In the genomic region with DNA sequence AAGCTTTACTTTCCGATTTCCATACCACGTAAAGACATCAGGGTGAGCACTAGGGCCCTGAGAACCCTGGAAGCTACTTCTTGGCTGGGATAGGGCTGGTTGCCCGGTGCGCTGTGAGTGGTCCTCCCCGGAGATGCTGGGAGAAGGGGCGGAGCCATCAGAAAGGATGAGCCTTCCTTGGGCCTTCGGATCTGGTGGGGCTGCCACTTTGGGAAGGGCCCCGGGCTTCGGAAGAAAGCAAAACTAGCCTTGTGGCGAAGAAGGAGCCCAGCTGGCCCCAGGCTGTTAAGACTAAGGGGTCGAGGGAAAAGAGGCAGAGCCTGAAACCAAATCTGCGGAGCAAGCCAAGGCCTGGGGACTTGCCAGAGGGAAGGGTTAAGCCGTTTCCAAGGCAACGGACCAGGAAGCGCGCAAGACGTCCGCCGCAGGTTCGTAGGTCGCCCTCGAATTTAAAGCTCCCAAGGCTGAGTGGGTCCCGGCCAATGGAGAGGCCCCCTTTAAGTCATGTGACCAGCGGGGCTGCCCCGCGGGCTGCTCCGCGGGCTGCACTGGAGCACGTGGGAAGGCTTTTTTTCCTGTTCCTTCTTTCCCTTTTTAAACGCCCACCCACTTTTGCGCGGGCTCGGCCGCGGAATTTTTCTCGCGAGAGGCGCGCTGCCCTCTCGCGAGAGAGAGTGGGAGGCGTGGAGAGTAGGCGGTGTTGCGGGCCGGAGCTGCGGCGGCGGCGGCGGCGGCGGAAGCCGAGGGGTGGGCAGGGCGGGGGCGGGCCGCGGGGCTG, we compare ENCODE assay signal across 8 cellular contexts. TPM values are rescaled to one million over a fixed set of nuclear protein-coding genes. Genes with fewer than 3 reads are reported as not detected.
DNase-seq lines count a peak whose midpoint lies in the region; ATAC-seq and TF ChIP-seq lines count a peak whose summit lies in the region.

No MANE protein-coding gene starts in this region.

- H3K36me3 Mint-ChIP-seq in naive B cell, result peaks cover 0 to 5% of the 10 kb centered on the region in 2 donors
- H3K36me3 Mint-ChIP-seq in stimulated activated effector memory CD8-positive, alpha-beta T cell treated with anti-CD3 and anti-CD28 coated beads, Interleukin-12 subunit alpha, Interleukin-12 subunit beta, amount 100 ng/mL, for 72 hours, result peaks cover 16% of the 10 kb centered on the region

- H3K27ac Mint-ChIP-seq in naive B cell, result peak overlapping the region; percentile 96 to 100 (median 98)
- H3K27ac Mint-ChIP-seq in stimulated activated effector memory CD8-positive, alpha-beta T cell treated with anti-CD3 and anti-CD28 coated beads, Interleukin-12 subunit alpha, Interleukin-12 subunit beta, amount 100 ng/mL, for 72 hours, result peak overlapping the region; percentile 96

- H3K4me3 Mint-ChIP-seq in naive B cell, result peak overlapping the region; percentile 91 to 99 (median 96)
- H3K4me3 Mint-ChIP-seq in stimulated activated effector memory CD8-positive, alpha-beta T cell treated with anti-CD3 and anti-CD28 coated beads, Interleukin-12 subunit alpha, Interleukin-12 subunit beta, amount 100 ng/mL, for 72 hours, result peak overlapping the region; percentile 87

- peaks cover 47% of the 10 kb centered on the region for H3K4me1 ChIP-seq in DOHH2 (ENCODE audit: control insufficient read depth, low read length)
- H3K4me1 ChIP-seq in GM23248 (ENCODE audit: insufficient read depth), result peaks cover 29% of the 10 kb centered on the region
- H3K4me1 ChIP-seq in Karpas-422 (ENCODE audit: low read length), result peaks cover 45% of the 10 kb centered on the region
- peaks cover 7% of the 10 kb centered on the region for H3K4me1 ChIP-seq in fibroblast of lung (ENCODE audit: control insufficient read depth, extremely low read depth, insufficient read depth, low read length)

- H2AFZ ChIP-seq in GM23248, result peak overlapping the region; percentile 97
- peak overlapping the region; percentile 76; the same call in 1 of the 2 replicates for H2AFZ ChIP-seq in Karpas-422 (ENCODE audit: low read length)
- peak overlapping the region; percentile 88 for H2AFZ ChIP-seq in fibroblast of lung (ENCODE audit: low read length)

- in situ Hi-C loops in GM23248 (cut with MboI), result no loop called here

- peaks cover 14% of the 10 kb centered on the region for H3K36me3 ChIP-seq in DOHH2 (ENCODE audit: control insufficient read depth, low read length)
- no peaks in the 10 kb centered on the region for H3K36me3 ChIP-seq in GM23248 (ENCODE audit: low read depth)
- H3K36me3 ChIP-seq in Karpas-422 (ENCODE audit: insufficient read depth, low read length), result peaks cover 7% of the 10 kb centered on the region
- no peaks in the 10 kb centered on the region for H3K36me3 ChIP-seq in fibroblast of lung (ENCODE audit: control insufficient read depth, insufficient read depth, low read length)

- H3K9ac ChIP-seq in GM23248 (peak overlapping the region; percentile 84), Karpas-422 (ENCODE audit: low read length) (peak overlapping the region; percentile 93), fibroblast of lung (ENCODE audit: insufficient read depth, low read length) (peak overlapping the region; percentile 66)

- H3K27me3 Mint-ChIP-seq in naive B cell, result peaks cover 0 to 6% (median 0%) of the 10 kb centered on the region in 3 donors

- H3K27ac ChIP-seq in DOHH2 (ENCODE audit: low read depth, low read length) (peak overlapping the region; percentile 62), GM23248 (peak overlapping the region; percentile 89), Karpas-422 (ENCODE audit: low read length) (peak overlapping the region; percentile 74), fibroblast of lung (ENCODE audit: insufficient read depth, low read length) (peak overlapping the region; percentile 90)

- DNase-seq in GM23248 (peak; percentile 99), Karpas-422 (peak; percentile 99), RKO (ENCODE audit: low spot score) (peak; percentile 97), fibroblast of lung (ENCODE audit: low read depth in 2 of 2) (peak; percentile 98 to 100), naive B cell (peak; percentile 93)
- DNase-seq in activated T-helper 1 cell treated with anti-CD3 and anti-CD28 coated beads, Interleukin-2, amount 50 U/mL, for 16 hours (ENCODE audit: low read depth in 1 of 2, low spot score in 1 of 2), result peak; percentile 76 to 87
- peak; percentile 86 to 96 for DNase-seq in stimulated activated effector memory CD8-positive, alpha-beta T cell treated with anti-CD3 and anti-CD28 coated beads, Interleukin-12 subunit alpha, Interleukin-12 subunit beta, amount 100 ng/mL, for 72 hours (ENCODE audit: low spot score in 2 of 2)

- peaks cover 39 to 54% (median 50%) of the 10 kb centered on the region in 3 donors for H3K4me1 Mint-ChIP-seq in naive B cell
- H3K4me1 Mint-ChIP-seq in stimulated activated effector memory CD8-positive, alpha-beta T cell treated with anti-CD3 and anti-CD28 coated beads, Interleukin-12 subunit alpha, Interleukin-12 subunit beta, amount 100 ng/mL, for 72 hours, result peaks cover 40% of the 10 kb centered on the region

- H3K27me3 ChIP-seq in DOHH2 (ENCODE audit: control insufficient read depth, low read length) (no peaks in the 10 kb centered on the region), GM23248 (replicated peaks; ENCODE audit: insufficient read depth) (no peaks in the 10 kb centered on the region), Karpas-422 (ENCODE audit: low read length) (no peaks in the 10 kb centered on the region), fibroblast of lung (ENCODE audit: control insufficient read depth, insufficient read depth, low read length) (no peaks in the 10 kb centered on the region)

- H3F3A ChIP-seq in DOHH2 (ENCODE audit: control insufficient read depth, insufficient read depth) (no peaks in the 10 kb centered on the region), GM23248 (ENCODE audit: insufficient read depth) (peaks cover 11% of the 10 kb centered on the region)

- no peaks in the 10 kb centered on the region for H3K9me2 ChIP-seq in DOHH2 (replicated peaks; ENCODE audit: control insufficient read depth, low read length)
- H3K9me2 ChIP-seq in GM23248 (ENCODE audit: insufficient read depth), result no peaks in the 10 kb centered on the region; the same call in 1 of the 2 replicates
- no peaks in the 10 kb centered on the region for H3K9me2 ChIP-seq in Karpas-422 (replicated peaks; ENCODE audit: insufficient read depth, low read length)

- H3K79me2 ChIP-seq in DOHH2 (ENCODE audit: control insufficient read depth, low read length), result peaks cover 45% of the 10 kb centered on the region
- H3K79me2 ChIP-seq in GM23248 (ENCODE audit: insufficient read depth), result peaks cover 44% of the 10 kb centered on the region
- H3K79me2 ChIP-seq in Karpas-422 (ENCODE audit: low read length), result peaks cover 45% of the 10 kb centered on the region
- H3K79me2 ChIP-seq in fibroblast of lung (ENCODE audit: control insufficient read depth, insufficient read depth, low read length), result peaks cover 43% of the 10 kb centered on the region

- ATAC-seq in naive B cell (ENCODE audit: low read depth in 2 of 2), result peak; percentile 83 to 85
- ATAC-seq in stimulated activated effector memory CD8-positive, alpha-beta T cell treated with anti-CD3 and anti-CD28 coated beads, Interleukin-12 subunit alpha, Interleukin-12 subunit beta, amount 100 ng/mL, for 72 hours, result peak; percentile 94

- WGBS in GM23248 (ENCODE audit: low coverage in 1 of 2, low lambda C conversion rate in 2 of 2, missing lambda C conversion rate in 2 of 2), 2 experiments, result 1 to 2% methylated on average over 39 to 43 of the region's 57 CpGs

- H3K9me3 ChIP-seq in DOHH2 (ENCODE audit: control insufficient read depth, insufficient read depth, low read length), result no peaks in the 10 kb centered on the region
- H3K9me3 ChIP-seq in GM23248 (ENCODE audit: low read depth), result no peaks in the 10 kb centered on the region
- no peaks in the 10 kb centered on the region for H3K9me3 ChIP-seq in Karpas-422 (ENCODE audit: low read length)
- H3K9me3 ChIP-seq in fibroblast of lung (ENCODE audit: control insufficient read depth, insufficient read depth, low read depth, low read length), result no peaks in the 10 kb centered on the region

- H3K4me2 ChIP-seq in DOHH2 (ENCODE audit: low read length), result peak overlapping the region; percentile 79
- H3K4me2 ChIP-seq in GM23248 (ENCODE audit: unreplicated experiment), result peak overlapping the region; percentile 85
- H3K4me2 ChIP-seq in Karpas-422 (ENCODE audit: low read depth, low read length, poor library complexity, severe bottlenecking), result peak overlapping the region; percentile 85
- H3K4me2 ChIP-seq in fibroblast of lung (ENCODE audit: extremely low read depth, insufficient read depth, low read length), result peak overlapping the region; percentile 79

- H3K4me3 ChIP-seq in DOHH2 (ENCODE audit: low read length) (peak overlapping the region; percentile 77), GM23248 (peak overlapping the region; percentile 85), Karpas-422 (ENCODE audit: low read length) (peak overlapping the region; percentile 89), fibroblast of lung (replicated peaks in 1 of 4; ENCODE audit: control extremely low read depth in 1 of 4, insufficient read depth in 1 of 4, low read depth in 3 of 4, low read length in 4 of 4) (peak overlapping the region; percentile 61 to 83 (median 74))

- H4K20me1 ChIP-seq in DOHH2 (ENCODE audit: control insufficient read depth, insufficient read depth, low read depth, low read length) (peaks cover 2% of the 10 kb centered on the region; the same call in 1 of the 2 replicates), GM23248 (ENCODE audit: insufficient read depth) (0 out of 2 replicates have a peak, but pooled peaks cover 5% of the 10 kb centered on the region), Karpas-422 (ENCODE audit: insufficient read depth, low read depth, low read length) (no peaks in the 10 kb centered on the region), fibroblast of lung (ENCODE audit: control insufficient read depth, extremely low read depth, insufficient read depth, low read length) (no peaks in the 10 kb centered on the region)

- TF ChIP-seq CTCF in DOHH2 (IDR thresholded peaks at IDR 0.05; ENCODE audit: low read depth, low read length, poor library complexity, severe bottlenecking) (no peak), fibroblast of lung (conservative IDR thresholded peaks at IDR 0.05 in 1 of 2, IDR thresholded peaks at IDR 0.05 in 1 of 2; ENCODE audit: low read depth in 1 of 2, low read length in 2 of 2) (no peak)

- H3K9me3 Mint-ChIP-seq in naive B cell, result peaks cover 0 to 4% (median 3%) of the 10 kb centered on the region in 7 donors
- H3K9me3 Mint-ChIP-seq in stimulated activated effector memory CD8-positive, alpha-beta T cell treated with anti-CD3 and anti-CD28 coated beads, Interleukin-12 subunit alpha, Interleukin-12 subunit beta, amount 100 ng/mL, for 72 hours, result peaks cover 8% of the 10 kb centered on the region

RNA-seq across cellular contexts. Expression of gene AKAP11, which starts 0.4 kb away (rescaled TPM):
- 25.3 and 29.0 TPM in 2 replicates for total RNA-seq in GM23248 (2014; rRNA removed; shearing (Covaris generic))
- polyA plus RNA-seq in GM23248 (2016; fragmentation: Nextera tagmentation; extraction: Ambion mirVana), result 5.2 and 5.3 TPM in 2 replicates
- total RNA-seq in Karpas-422 (2014; rRNA removed; shearing (Covaris generic); ENCODE audit: low replicate concordance), result 30.1 and 64.7 TPM in 2 replicates
- 25.9 and 34.0 TPM in 2 replicates for total RNA-seq in fibroblast of lung
- 26.3 and 27.8 TPM in 2 replicates for polyA plus RNA-seq in fibroblast of lung
- polyA plus RNA-seq in fibroblast of lung (2012), result 13.1 and 14.0 TPM in 2 replicates
- 8.4 and 9.3 TPM in 2 replicates for polyA minus RNA-seq in fibroblast of lung (ENCODE audit: low replicate concordance)
- 1 to 10 TPM; 3.7 to 6.4 (median 5.2) TPM for polyA plus RNA-seq in naive B cell (ENCODE audit: low read depth in 6 of 6)

Comparison
In these comparisons a context has a peak if more than half of its experiments do, and no peak if none do; other contexts are left out.
1. Peak in every context shown above with its lines: DNase-seq, ATAC-seq, H3K4me3 ChIP-seq and H3K27ac ChIP-seq.